ENCODE assay signal across 25 cellular contexts in genomic region chr12:99049774-99050173, GRCh38.
"Had no signal": no experiment of that assay in that cellular context is flagged by ENCODE, and none has a peak within 500 bp of the region (broad histone marks: within the 10 kb centered on the region; RNA-seq: fewer than 3 reads in every experiment).

No MANE protein-coding gene starts in this region.

- H3K27me3 Mint-ChIP-seq: activated CD4-positive, alpha-beta memory T cell treated with anti-CD3 and anti-CD28 coated beads, Interleukin-2, amount 10 ng/mL, durations not matched to agents 7 days and 5 days; activated CD4-positive, alpha-beta T cell treated with anti-CD3 and anti-CD28 coated beads, Interleukin-2, amount 10 ng/mL, durations not matched to agents 7 days and 5 days; activated naive CD8-positive, alpha-beta T cell treated with anti-CD3 and anti-CD28 coated beads, Interleukin-2, amount 50 U/mL, for 24 hours; activated T-cell treated with anti-CD3 and anti-CD28 coated beads, Interleukin-2, amount 50 U/mL, for 24 hours; memory B cell; stimulated activated memory B cell treated with anti-CD40 and anti-IgM and Interleukin-4, amounts not matched to agents 10 μg/mL and 1 μg/mL and 100 μg/mL, for 72 hours; stimulated activated naive CD8-positive, alpha-beta T cell treated with anti-CD3 and anti-CD28 coated beads, Interleukin-15, amount 100 ng/mL, for 72 hours; type B pancreatic cell had no signal

- ATAC-seq: activated naive CD8-positive, alpha-beta T cell treated with anti-CD3 and anti-CD28 coated beads, Interleukin-2, amount 50 U/mL, for 24 hours; activated T-helper 17 cell treated with anti-CD3 and anti-CD28 coated beads, Interleukin-2, amount 50 U/mL, for 72 hours; naive thymus-derived CD4-positive, alpha-beta T cell; stimulated activated memory B cell treated with anti-CD40 and anti-IgM and Interleukin-4, amounts not matched to agents 10 μg/mL and 1 μg/mL and 100 μg/mL, for 72 hours; stimulated activated naive CD8-positive, alpha-beta T cell treated with anti-CD3 and anti-CD28 coated beads, Interleukin-15, amount 100 ng/mL, for 72 hours had no signal

- H3K27ac Mint-ChIP-seq: activated CD4-positive, alpha-beta memory T cell treated with anti-CD3 and anti-CD28 coated beads, Interleukin-2, amount 10 ng/mL, durations not matched to agents 7 days and 5 days; activated CD4-positive, alpha-beta T cell treated with anti-CD3 and anti-CD28 coated beads, Interleukin-2, amount 10 ng/mL, durations not matched to agents 7 days and 5 days; activated naive CD4-positive, alpha-beta T cell treated with anti-CD3 and anti-CD28 coated beads, Interleukin-2, amount 50 U/mL, for 24 hours; activated naive CD8-positive, alpha-beta T cell treated with anti-CD3 and anti-CD28 coated beads, Interleukin-2, amount 50 U/mL, for 24 hours; activated T-cell treated with anti-CD3 and anti-CD28 coated beads, Interleukin-2, amount 50 U/mL, for 24 hours; activated T-helper 17 cell treated with anti-CD3 and anti-CD28 coated beads, Interleukin-2, amount 50 U/mL, for 72 hours; immature natural killer cell; memory B cell; naive thymus-derived CD4-positive, alpha-beta T cell; stimulated activated memory B cell treated with anti-CD40 and anti-IgM and Interleukin-4, amounts not matched to agents 10 μg/mL and 1 μg/mL and 100 μg/mL, for 72 hours; stimulated activated naive CD8-positive, alpha-beta T cell treated with anti-CD3 and anti-CD28 coated beads, Interleukin-15, amount 100 ng/mL, for 72 hours; type B pancreatic cell had no signal

- H3K4me1 Mint-ChIP-seq: activated CD4-positive, alpha-beta memory T cell treated with anti-CD3 and anti-CD28 coated beads, Interleukin-2, amount 10 ng/mL, durations not matched to agents 7 days and 5 days; activated CD4-positive, alpha-beta T cell treated with anti-CD3 and anti-CD28 coated beads, Interleukin-2, amount 10 ng/mL, durations not matched to agents 7 days and 5 days; activated naive CD4-positive, alpha-beta T cell treated with anti-CD3 and anti-CD28 coated beads, Interleukin-2, amount 50 U/mL, for 24 hours; activated naive CD8-positive, alpha-beta T cell treated with anti-CD3 and anti-CD28 coated beads, Interleukin-2, amount 50 U/mL, for 24 hours; activated T-helper 17 cell treated with anti-CD3 and anti-CD28 coated beads, Interleukin-2, amount 50 U/mL, for 72 hours; immature natural killer cell; memory B cell; naive thymus-derived CD4-positive, alpha-beta T cell; stimulated activated memory B cell treated with anti-CD40 and anti-IgM and Interleukin-4, amounts not matched to agents 10 μg/mL and 1 μg/mL and 100 μg/mL, for 72 hours; stimulated activated naive CD8-positive, alpha-beta T cell treated with anti-CD3 and anti-CD28 coated beads, Interleukin-15, amount 100 ng/mL, for 72 hours had no signal

- H3K36me3 Mint-ChIP-seq: activated naive CD4-positive, alpha-beta T cell treated with anti-CD3 and anti-CD28 coated beads, Interleukin-2, amount 50 U/mL, for 24 hours; immature natural killer cell; memory B cell; naive thymus-derived CD4-positive, alpha-beta T cell; stimulated activated memory B cell treated with anti-CD40 and anti-IgM and Interleukin-4, amounts not matched to agents 10 μg/mL and 1 μg/mL and 100 μg/mL, for 72 hours; type B pancreatic cell had no signal

- DNase-seq: activated CD4-positive, alpha-beta memory T cell treated with anti-CD3 and anti-CD28 coated beads, Interleukin-2, amount 10 ng/mL, durations not matched to agents 7 days and 5 days; activated CD4-positive, alpha-beta T cell treated with anti-CD3 and anti-CD28 coated beads for 1 hour; activated CD4-positive, alpha-beta T cell treated with anti-CD3 and anti-CD28 coated beads, Interleukin-2, amount 10 ng/mL, durations not matched to agents 7 days and 5 days; activated CD8-positive, alpha-beta memory T cell treated with anti-CD3 and anti-CD28 coated beads, Interleukin-2, amount 50 U/mL, for 48 hours; activated gamma-delta T cell treated with Interleukin-2 at 50 U/mL for 16 hours; activated naive CD8-positive, alpha-beta T cell treated with anti-CD3 and anti-CD28 coated beads, Interleukin-2, amount 50 U/mL, for 24 hours; activated T-cell treated with anti-CD3 and anti-CD28 coated beads, Interleukin-2, amount 50 U/mL, for 24 hours; amygdala; caudate nucleus; head of caudate nucleus; hippocampal formation; immature natural killer cell; midbrain; naive thymus-derived CD4-positive, alpha-beta T cell; nucleus accumbens; stimulated activated CD4-positive, alpha-beta T cell treated with anti-CD3 and anti-CD28 coated beads, Interleukin-4, amount 100 ng/mL, for 24 hours; stimulated activated CD8-positive, alpha-beta memory T cell treated with anti-CD3 and anti-CD28 coated beads, Interleukin-4, amount 100 ng/mL, for 48 hours; stimulated activated naive CD8-positive, alpha-beta T cell treated with anti-CD3 and anti-CD28 coated beads, Interleukin-15, amount 100 ng/mL, for 72 hours; substantia nigra had no signal

- H3K4me3 Mint-ChIP-seq: activated CD4-positive, alpha-beta memory T cell treated with anti-CD3 and anti-CD28 coated beads, Interleukin-2, amount 10 ng/mL, durations not matched to agents 7 days and 5 days; activated CD4-positive, alpha-beta T cell treated with anti-CD3 and anti-CD28 coated beads, Interleukin-2, amount 10 ng/mL, durations not matched to agents 7 days and 5 days; activated naive CD4-positive, alpha-beta T cell treated with anti-CD3 and anti-CD28 coated beads, Interleukin-2, amount 50 U/mL, for 24 hours; activated naive CD8-positive, alpha-beta T cell treated with anti-CD3 and anti-CD28 coated beads, Interleukin-2, amount 50 U/mL, for 24 hours; activated T-cell treated with anti-CD3 and anti-CD28 coated beads, Interleukin-2, amount 50 U/mL, for 24 hours; activated T-helper 17 cell treated with anti-CD3 and anti-CD28 coated beads, Interleukin-2, amount 50 U/mL, for 72 hours; immature natural killer cell; memory B cell; naive thymus-derived CD4-positive, alpha-beta T cell; neural crest cell; stimulated activated memory B cell treated with anti-CD40 and anti-IgM and Interleukin-4, amounts not matched to agents 10 μg/mL and 1 μg/mL and 100 μg/mL, for 72 hours; stimulated activated naive CD8-positive, alpha-beta T cell treated with anti-CD3 and anti-CD28 coated beads, Interleukin-15, amount 100 ng/mL, for 72 hours; type B pancreatic cell had no signal

- H3K9me3 Mint-ChIP-seq: activated CD4-positive, alpha-beta T cell treated with anti-CD3 and anti-CD28 coated beads, Interleukin-2, amount 10 ng/mL, durations not matched to agents 7 days and 5 days; activated naive CD4-positive, alpha-beta T cell treated with anti-CD3 and anti-CD28 coated beads, Interleukin-2, amount 50 U/mL, for 24 hours had no signal
